ENCODE assay signal across 1 cellular context in the genomic region with DNA sequence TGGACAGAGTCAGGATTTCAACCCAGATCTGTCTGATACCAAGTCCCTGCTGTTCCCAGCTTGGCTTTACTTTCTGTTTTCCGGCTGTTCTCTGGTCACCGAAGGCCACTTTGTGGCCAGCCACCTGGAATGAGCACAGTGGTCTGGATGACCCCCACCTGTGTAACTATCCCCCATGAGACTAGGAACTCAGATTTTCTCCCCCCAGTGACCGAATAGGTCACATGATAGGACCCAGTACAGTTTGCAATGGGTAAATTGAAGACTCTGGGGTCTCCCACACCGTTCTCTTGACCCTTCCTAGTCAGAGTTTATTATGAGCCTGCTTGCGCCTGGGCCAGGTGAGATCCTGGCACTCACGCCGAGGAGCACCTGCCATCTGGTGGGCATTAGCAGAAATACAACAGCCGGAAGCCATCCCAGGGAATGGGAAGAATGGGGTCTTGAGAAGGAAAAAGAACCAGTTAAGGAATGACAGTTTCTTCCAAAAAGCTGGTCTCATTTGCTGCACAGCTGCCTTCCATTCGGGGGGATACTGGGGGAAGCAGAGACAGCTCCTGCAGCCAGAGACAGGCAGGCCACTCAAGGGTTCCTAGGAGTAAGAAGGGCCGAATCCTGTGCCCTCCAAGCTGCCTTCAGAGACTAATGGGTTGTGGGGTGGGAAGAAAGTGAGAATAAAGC.
A peak's percentile ranks its signal among the peaks of the same experiment; 100 is the strongest.
TF ChIP-seq lines count a peak whose summit lies in the region.

No MANE protein-coding gene starts in this region.

TF ChIP-seq in HepG2, 621 proteins besides CTCF, POLR2A, EP300 and RAD21 (continued from another document and continues in another):
- TF ChIP-seq HCFC1 (IDR thresholded peaks at IDR 0.05; ENCODE audit: low read depth, low read length) (no peak), NR3C1 (CRISPR knock-in tag; IDR thresholded peaks at IDR 0.05) (no peak), GFI1 (CRISPR knock-in tag; IDR thresholded peaks at IDR 0.05; ENCODE audit: borderline replicate concordance) (peak; percentile 73), ZNF678 (CRISPR knock-in tag; IDR thresholded peaks at IDR 0.05) (no peak), ZNF225 (CRISPR knock-in tag; IDR thresholded peaks at IDR 0.05) (no peak), ZFY (CRISPR knock-in tag; IDR thresholded peaks at IDR 0.05) (no peak), RFXAP (CRISPR knock-in tag; IDR thresholded peaks at IDR 0.05; ENCODE audit: borderline replicate concordance) (no peak), ZSCAN12 (CRISPR knock-in tag; IDR thresholded peaks at IDR 0.05) (no peak), MLLT10 (CRISPR knock-in tag; IDR thresholded peaks at IDR 0.05) (no peak), ZBTB20 (CRISPR knock-in tag; IDR thresholded peaks at IDR 0.05; ENCODE audit: borderline replicate concordance, low read depth) (0 out of 2 replicates have a peak, but pooled peaks have one; percentile 38), ZNF34 (CRISPR knock-in tag; IDR thresholded peaks at IDR 0.05; ENCODE audit: borderline replicate concordance) (no peak), ZNF331 (CRISPR knock-in tag; IDR thresholded peaks at IDR 0.05) (no peak; the same call in 1 of the 2 replicates), REPIN1 (CRISPR knock-in tag; IDR thresholded peaks at IDR 0.05; ENCODE audit: borderline replicate concordance, low read depth) (no peak), POLR2G (IDR thresholded peaks at IDR 0.05; ENCODE audit: low read depth, low read length) (no peak), PHF21A (CRISPR knock-in tag; IDR thresholded peaks at IDR 0.05) (peak; percentile 71; the same call in 1 of the 2 replicates), ZBTB38 (CRISPR knock-in tag; IDR thresholded peaks at IDR 0.05) (0 out of 2 replicates have a peak, but pooled peaks have one; percentile 45), KLF12 (CRISPR knock-in tag; IDR thresholded peaks at IDR 0.05; ENCODE audit: borderline replicate concordance) (no peak), NR2F6 (IDR thresholded peaks at IDR 0.05) (no peak), NR2F6 (CRISPR knock-in tag; IDR thresholded peaks at IDR 0.05) (peak; percentile 12; the same call in 1 of the 2 replicates), ZNF788 (CRISPR knock-in tag; IDR thresholded peaks at IDR 0.05; ENCODE audit: borderline replicate concordance) (peak; percentile 63; the same call in 1 of the 2 replicates), SCMH1 (CRISPR knock-in tag; IDR thresholded peaks at IDR 0.05; ENCODE audit: borderline replicate concordance) (no peak), ZNF451 (CRISPR knock-in tag; IDR thresholded peaks at IDR 0.05) (no peak), TBP (CRISPR knock-in tag; IDR thresholded peaks at IDR 0.05) (no peak), ZNF547 (CRISPR knock-in tag; IDR thresholded peaks at IDR 0.05) (0 out of 2 replicates have a peak, but pooled peaks have one; percentile 21), KLF13 (CRISPR knock-in tag; IDR thresholded peaks at IDR 0.05) (no peak), NFE2 (CRISPR knock-in tag; IDR thresholded peaks at IDR 0.05) (no peak), MIXL1 (CRISPR knock-in tag; IDR thresholded peaks at IDR 0.05) (peak; percentile 53; the same call in 1 of the 2 replicates), YEATS2 (CRISPR knock-in tag; IDR thresholded peaks at IDR 0.05; ENCODE audit: borderline replicate concordance) (no peak), CAMTA2 (CRISPR knock-in tag; IDR thresholded peaks at IDR 0.05; ENCODE audit: borderline replicate concordance) (no peak), KDM5B (CRISPR knock-in tag; IDR thresholded peaks at IDR 0.05; ENCODE audit: borderline replicate concordance) (peak; percentile 18; the same call in 1 of the 2 replicates), THAP11 (CRISPR knock-in tag; IDR thresholded peaks at IDR 0.05) (0 out of 2 replicates have a peak, but pooled peaks have one; percentile 28), NCOA1 (CRISPR knock-in tag; IDR thresholded peaks at IDR 0.05) (no peak), SMAD9 (CRISPR knock-in tag; IDR thresholded peaks at IDR 0.05) (no peak), RXRB (CRISPR knock-in tag; IDR thresholded peaks at IDR 0.05; ENCODE audit: borderline replicate concordance) (peak; percentile 40; the same call in 1 of the 2 replicates), TOE1 (CRISPR knock-in tag; IDR thresholded peaks at IDR 0.05) (no peak)
- TF ChIP-seq, protein P1, sequence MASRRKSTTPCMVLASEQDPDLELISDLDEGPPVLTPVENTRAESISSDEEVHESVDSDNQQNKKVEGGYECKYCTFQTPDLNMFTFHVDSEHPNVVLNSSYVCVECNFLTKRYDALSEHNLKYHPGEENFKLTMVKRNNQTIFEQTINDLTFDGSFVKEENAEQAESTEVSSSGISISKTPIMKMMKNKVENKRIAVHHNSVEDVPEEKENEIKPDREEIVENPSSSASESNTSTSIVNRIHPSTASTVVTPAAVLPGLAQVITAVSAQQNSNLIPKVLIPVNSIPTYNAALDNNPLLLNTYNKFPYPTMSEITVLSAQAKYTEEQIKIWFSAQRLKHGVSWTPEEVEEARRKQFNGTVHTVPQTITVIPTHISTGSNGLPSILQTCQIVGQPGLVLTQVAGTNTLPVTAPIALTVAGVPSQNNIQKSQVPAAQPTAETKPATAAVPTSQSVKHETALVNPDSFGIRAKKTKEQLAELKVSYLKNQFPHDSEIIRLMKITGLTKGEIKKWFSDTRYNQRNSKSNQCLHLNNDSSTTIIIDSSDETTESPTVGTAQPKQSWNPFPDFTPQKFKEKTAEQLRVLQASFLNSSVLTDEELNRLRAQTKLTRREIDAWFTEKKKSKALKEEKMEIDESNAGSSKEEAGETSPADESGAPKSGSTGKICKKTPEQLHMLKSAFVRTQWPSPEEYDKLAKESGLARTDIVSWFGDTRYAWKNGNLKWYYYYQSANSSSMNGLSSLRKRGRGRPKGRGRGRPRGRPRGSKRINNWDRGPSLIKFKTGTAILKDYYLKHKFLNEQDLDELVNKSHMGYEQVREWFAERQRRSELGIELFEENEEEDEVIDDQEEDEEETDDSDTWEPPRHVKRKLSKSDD (CRISPR knock-in tag; IDR thresholded peaks at IDR 0.05; ENCODE audit: low read depth), result no peak
- TF ChIP-seq, protein P2, sequence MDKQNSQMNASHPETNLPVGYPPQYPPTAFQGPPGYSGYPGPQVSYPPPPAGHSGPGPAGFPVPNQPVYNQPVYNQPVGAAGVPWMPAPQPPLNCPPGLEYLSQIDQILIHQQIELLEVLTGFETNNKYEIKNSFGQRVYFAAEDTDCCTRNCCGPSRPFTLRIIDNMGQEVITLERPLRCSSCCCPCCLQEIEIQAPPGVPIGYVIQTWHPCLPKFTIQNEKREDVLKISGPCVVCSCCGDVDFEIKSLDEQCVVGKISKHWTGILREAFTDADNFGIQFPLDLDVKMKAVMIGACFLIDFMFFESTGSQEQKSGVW (CRISPR knock-in tag; IDR thresholded peaks at IDR 0.05; ENCODE audit: borderline replicate concordance), result no peak
- TF ChIP-seq, protein P3, sequence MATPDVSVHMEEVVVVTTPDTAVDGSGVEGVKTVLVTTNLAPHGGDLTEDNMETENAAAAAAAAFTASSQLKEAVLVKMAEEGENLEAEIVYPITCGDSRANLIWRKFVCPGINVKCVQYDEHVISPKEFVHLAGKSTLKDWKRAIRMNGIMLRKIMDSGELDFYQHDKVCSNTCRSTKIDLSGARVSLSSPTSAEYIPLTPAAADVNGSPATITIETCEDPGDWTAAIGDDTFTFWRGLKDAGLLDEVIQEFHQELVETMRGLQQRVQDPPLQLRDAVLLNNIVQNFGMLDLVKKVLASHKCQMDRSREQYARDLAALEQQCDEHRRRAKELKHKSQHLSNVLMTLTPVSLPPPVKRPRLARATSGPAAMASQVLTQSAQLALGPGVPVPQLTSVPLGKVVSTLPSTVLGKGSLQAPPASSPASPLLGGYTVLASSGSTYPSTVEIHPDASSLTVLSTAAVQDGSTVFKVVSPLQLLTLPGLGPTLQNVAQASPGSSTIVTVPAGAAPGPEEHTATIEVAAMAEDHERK (CRISPR knock-in tag; IDR thresholded peaks at IDR 0.05; ENCODE audit: low read depth), result no peak
- TF ChIP-seq, protein P4, sequence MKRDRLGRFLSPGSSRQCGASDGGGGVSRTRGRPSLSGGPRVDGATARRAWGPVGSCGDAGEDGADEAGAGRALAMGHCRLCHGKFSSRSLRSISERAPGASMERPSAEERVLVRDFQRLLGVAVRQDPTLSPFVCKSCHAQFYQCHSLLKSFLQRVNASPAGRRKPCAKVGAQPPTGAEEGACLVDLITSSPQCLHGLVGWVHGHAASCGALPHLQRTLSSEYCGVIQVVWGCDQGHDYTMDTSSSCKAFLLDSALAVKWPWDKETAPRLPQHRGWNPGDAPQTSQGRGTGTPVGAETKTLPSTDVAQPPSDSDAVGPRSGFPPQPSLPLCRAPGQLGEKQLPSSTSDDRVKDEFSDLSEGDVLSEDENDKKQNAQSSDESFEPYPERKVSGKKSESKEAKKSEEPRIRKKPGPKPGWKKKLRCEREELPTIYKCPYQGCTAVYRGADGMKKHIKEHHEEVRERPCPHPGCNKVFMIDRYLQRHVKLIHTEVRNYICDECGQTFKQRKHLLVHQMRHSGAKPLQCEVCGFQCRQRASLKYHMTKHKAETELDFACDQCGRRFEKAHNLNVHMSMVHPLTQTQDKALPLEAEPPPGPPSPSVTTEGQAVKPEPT (CRISPR knock-in tag; IDR thresholded peaks at IDR 0.05; ENCODE audit: low read depth), result no peak
- TF ChIP-seq, protein P5, sequence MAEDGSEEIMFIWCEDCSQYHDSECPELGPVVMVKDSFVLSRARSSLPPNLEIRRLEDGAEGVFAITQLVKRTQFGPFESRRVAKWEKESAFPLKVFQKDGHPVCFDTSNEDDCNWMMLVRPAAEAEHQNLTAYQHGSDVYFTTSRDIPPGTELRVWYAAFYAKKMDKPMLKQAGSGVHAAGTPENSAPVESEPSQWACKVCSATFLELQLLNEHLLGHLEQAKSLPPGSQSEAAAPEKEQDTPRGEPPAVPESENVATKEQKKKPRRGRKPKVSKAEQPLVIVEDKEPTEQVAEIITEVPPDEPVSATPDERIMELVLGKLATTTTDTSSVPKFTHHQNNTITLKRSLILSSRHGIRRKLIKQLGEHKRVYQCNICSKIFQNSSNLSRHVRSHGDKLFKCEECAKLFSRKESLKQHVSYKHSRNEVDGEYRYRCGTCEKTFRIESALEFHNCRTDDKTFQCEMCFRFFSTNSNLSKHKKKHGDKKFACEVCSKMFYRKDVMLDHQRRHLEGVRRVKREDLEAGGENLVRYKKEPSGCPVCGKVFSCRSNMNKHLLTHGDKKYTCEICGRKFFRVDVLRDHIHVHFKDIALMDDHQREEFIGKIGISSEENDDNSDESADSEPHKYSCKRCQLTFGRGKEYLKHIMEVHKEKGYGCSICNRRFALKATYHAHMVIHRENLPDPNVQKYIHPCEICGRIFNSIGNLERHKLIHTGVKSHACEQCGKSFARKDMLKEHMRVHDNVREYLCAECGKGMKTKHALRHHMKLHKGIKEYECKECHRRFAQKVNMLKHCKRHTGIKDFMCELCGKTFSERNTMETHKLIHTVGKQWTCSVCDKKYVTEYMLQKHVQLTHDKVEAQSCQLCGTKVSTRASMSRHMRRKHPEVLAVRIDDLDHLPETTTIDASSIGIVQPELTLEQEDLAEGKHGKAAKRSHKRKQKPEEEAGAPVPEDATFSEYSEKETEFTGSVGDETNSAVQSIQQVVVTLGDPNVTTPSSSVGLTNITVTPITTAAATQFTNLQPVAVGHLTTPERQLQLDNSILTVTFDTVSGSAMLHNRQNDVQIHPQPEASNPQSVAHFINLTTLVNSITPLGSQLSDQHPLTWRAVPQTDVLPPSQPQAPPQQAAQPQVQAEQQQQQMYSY (CRISPR knock-in tag; IDR thresholded peaks at IDR 0.05), result no peak
- TF ChIP-seq, protein P6, sequence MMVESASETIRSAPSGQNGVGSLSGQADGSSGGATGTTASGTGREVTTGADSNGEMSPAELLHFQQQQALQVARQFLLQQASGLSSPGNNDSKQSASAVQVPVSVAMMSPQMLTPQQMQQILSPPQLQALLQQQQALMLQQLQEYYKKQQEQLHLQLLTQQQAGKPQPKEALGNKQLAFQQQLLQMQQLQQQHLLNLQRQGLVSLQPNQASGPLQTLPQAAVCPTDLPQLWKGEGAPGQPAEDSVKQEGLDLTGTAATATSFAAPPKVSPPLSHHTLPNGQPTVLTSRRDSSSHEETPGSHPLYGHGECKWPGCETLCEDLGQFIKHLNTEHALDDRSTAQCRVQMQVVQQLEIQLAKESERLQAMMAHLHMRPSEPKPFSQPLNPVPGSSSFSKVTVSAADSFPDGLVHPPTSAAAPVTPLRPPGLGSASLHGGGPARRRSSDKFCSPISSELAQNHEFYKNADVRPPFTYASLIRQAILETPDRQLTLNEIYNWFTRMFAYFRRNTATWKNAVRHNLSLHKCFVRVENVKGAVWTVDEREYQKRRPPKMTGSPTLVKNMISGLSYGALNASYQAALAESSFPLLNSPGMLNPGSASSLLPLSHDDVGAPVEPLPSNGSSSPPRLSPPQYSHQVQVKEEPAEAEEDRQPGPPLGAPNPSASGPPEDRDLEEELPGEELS (CRISPR knock-in tag; IDR thresholded peaks at IDR 0.05), result 0 out of 2 replicates have a peak, but pooled peaks have one; percentile 14
- TF ChIP-seq, protein P7, sequence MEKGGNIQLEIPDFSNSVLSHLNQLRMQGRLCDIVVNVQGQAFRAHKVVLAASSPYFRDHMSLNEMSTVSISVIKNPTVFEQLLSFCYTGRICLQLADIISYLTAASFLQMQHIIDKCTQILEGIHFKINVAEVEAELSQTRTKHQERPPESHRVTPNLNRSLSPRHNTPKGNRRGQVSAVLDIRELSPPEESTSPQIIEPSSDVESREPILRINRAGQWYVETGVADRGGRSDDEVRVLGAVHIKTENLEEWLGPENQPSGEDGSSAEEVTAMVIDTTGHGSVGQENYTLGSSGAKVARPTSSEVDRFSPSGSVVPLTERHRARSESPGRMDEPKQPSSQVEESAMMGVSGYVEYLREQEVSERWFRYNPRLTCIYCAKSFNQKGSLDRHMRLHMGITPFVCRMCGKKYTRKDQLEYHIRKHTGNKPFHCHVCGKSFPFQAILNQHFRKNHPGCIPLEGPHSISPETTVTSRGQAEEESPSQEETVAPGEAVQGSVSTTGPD (CRISPR knock-in tag; IDR thresholded peaks at IDR 0.05), result no peak
- TF ChIP-seq, protein P8, sequence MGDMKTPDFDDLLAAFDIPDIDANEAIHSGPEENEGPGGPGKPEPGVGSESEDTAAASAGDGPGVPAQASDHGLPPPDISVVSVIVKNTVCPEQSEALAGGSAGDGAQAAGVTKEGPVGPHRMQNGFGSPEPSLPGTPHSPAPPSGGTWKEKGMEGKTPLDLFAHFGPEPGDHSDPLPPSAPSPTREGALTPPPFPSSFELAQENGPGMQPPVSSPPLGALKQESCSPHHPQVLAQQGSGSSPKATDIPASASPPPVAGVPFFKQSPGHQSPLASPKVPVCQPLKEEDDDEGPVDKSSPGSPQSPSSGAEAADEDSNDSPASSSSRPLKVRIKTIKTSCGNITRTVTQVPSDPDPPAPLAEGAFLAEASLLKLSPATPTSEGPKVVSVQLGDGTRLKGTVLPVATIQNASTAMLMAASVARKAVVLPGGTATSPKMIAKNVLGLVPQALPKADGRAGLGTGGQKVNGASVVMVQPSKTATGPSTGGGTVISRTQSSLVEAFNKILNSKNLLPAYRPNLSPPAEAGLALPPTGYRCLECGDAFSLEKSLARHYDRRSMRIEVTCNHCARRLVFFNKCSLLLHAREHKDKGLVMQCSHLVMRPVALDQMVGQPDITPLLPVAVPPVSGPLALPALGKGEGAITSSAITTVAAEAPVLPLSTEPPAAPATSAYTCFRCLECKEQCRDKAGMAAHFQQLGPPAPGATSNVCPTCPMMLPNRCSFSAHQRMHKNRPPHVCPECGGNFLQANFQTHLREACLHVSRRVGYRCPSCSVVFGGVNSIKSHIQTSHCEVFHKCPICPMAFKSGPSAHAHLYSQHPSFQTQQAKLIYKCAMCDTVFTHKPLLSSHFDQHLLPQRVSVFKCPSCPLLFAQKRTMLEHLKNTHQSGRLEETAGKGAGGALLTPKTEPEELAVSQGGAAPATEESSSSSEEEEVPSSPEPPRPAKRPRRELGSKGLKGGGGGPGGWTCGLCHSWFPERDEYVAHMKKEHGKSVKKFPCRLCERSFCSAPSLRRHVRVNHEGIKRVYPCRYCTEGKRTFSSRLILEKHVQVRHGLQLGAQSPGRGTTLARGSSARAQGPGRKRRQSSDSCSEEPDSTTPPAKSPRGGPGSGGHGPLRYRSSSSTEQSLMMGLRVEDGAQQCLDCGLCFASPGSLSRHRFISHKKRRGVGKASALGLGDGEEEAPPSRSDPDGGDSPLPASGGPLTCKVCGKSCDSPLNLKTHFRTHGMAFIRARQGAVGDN (CRISPR knock-in tag; IDR thresholded peaks at IDR 0.05), result peak; percentile 37; the same call in 1 of the 2 replicates
